In genomic region chr9:109775516-109775915, GRCh38 we compare ENCODE assay signal across 30 cellular contexts. TPM values are rescaled to one million over a fixed set of nuclear protein-coding genes. Genes with fewer than 3 reads are reported as not detected.
A peak's percentile ranks its signal among the peaks of the same experiment; 100 is the strongest.
DNase-seq lines count a peak whose midpoint lies in the region; ATAC-seq and TF ChIP-seq lines count a peak whose summit lies in the region.
"Had no signal": no experiment of that assay in that cellular context is flagged by ENCODE, and none has a peak within 500 bp of the region (broad histone marks: within the 10 kb centered on the region; RNA-seq: fewer than 3 reads in every experiment).

No MANE protein-coding gene starts in this region.

- DNase-seq in H4 (ENCODE audit: low spot score) (peak; percentile 40), amniotic epithelial cell (ENCODE audit: low read depth) (peak; percentile 42), fibroblast of lung (ENCODE audit: low read depth in 2 of 2) (peak; percentile 44 to 49), stromal cell of bone marrow (ENCODE audit: low read depth) (peak; percentile 60), ecto neural progenitor cell (ENCODE audit: low spot score) (no peak), left ventricle myocardium inferior (no peak)
- DNase-seq in effector CD4-positive, alpha-beta T cell: no peak
- DNase-seq: activated CD4-positive, alpha-beta T cell treated with anti-CD3 and anti-CD28 coated beads, Interleukin-2, amount 10 ng/mL, durations not matched to agents 24 days and 14 days; activated naive CD4-positive, alpha-beta T cell treated with anti-CD3 and anti-CD28 coated beads, Interleukin-2, amount 10 ng/mL, durations not matched to agents 7 days and 5 days; activated T-cell treated with anti-CD3 and anti-CD28 coated beads, Interleukin-2, amount 50 U/mL, for 48 hours; anterior cingulate cortex; CD8-positive, alpha-beta memory T cell; cerebellar nuclear complex; DMS153; effector CD8-positive, alpha-beta T cell; GDM1; head of caudate nucleus; naive thymus-derived CD4-positive, alpha-beta T cell; NCI-H187; occipital lobe; RPMI8226; small intestine; stimulated activated CD4-positive, alpha-beta T cell treated with anti-CD3 and anti-CD28 coated beads, Interleukin-1b, Interleukin-23, amount 100 ng/mL, for 48 hours; T-helper 2 cell; upper lobe of left lung had no signal

- ATAC-seq in HG03571 (IDR thresholded peaks at IDR 0.05; ENCODE audit: unreplicated experiment): no peak
- ATAC-seq: GM23338; naive thymus-derived CD4-positive, alpha-beta T cell had no signal

- H3K4me3 ChIP-seq in fibroblast of lung (replicated peaks in 1 of 4; ENCODE audit: control extremely low read depth in 1 of 4, insufficient read depth in 1 of 4, low read depth in 3 of 4, low read length in 4 of 4) (no peak overlapping the region), left ventricle myocardium inferior (no peak overlapping the region)
- H3K4me3 ChIP-seq: esophagus muscularis mucosa, GM23338, SK-N-MC, upper lobe of left lung had no signal

- H4K20me1 ChIP-seq in fibroblast of lung (ENCODE audit: control insufficient read depth, extremely low read depth, insufficient read depth, low read length): no peaks in the 10 kb centered on the region

- intact Hi-C loops in left ventricle myocardium inferior (cut with micrococcal nuclease): no loop called here

- no peak overlapping the region for H2AFZ ChIP-seq in fibroblast of lung (ENCODE audit: low read length)

- no peaks in the 10 kb centered on the region for H3K27me3 ChIP-seq in fibroblast of lung (ENCODE audit: control insufficient read depth, insufficient read depth, low read length)
- peaks cover 9% of the 10 kb centered on the region for H3K27me3 ChIP-seq in left ventricle myocardium inferior (ENCODE audit: low read depth)

- no peak overlapping the region for H3K4me2 ChIP-seq in fibroblast of lung (ENCODE audit: extremely low read depth, insufficient read depth, low read length)
- H3K4me2 ChIP-seq: GM23338, KMS-11 had no signal

- H3K9ac ChIP-seq in fibroblast of lung (ENCODE audit: insufficient read depth, low read length): no peak overlapping the region
- H3K9ac ChIP-seq: KMS-11 had no signal

- no peaks in the 10 kb centered on the region for H3K9me3 ChIP-seq in fibroblast of lung (ENCODE audit: control insufficient read depth, insufficient read depth, low read depth, low read length)
- H3K9me3 ChIP-seq in left ventricle myocardium inferior (replicated peaks): no peaks in the 10 kb centered on the region
- H3K9me3 ChIP-seq: esophagus muscularis mucosa, upper lobe of left lung had no signal

- no peak overlapping the region for H3K27ac ChIP-seq in fibroblast of lung (ENCODE audit: insufficient read depth, low read length)
- H3K27ac ChIP-seq in left ventricle myocardium inferior (replicated peaks): no peak overlapping the region
- H3K27ac ChIP-seq: esophagus muscularis mucosa, KMS-11, SK-N-MC, upper lobe of left lung had no signal

- H3K36me3 ChIP-seq in fibroblast of lung (ENCODE audit: control insufficient read depth, insufficient read depth, low read length) (no peaks in the 10 kb centered on the region), left ventricle myocardium inferior (no peaks in the 10 kb centered on the region)
- H3K36me3 ChIP-seq: esophagus muscularis mucosa, upper lobe of left lung had no signal

- TF ChIP-seq CTCF in fibroblast of lung (conservative IDR thresholded peaks at IDR 0.05 in 1 of 2, IDR thresholded peaks at IDR 0.05 in 1 of 2; ENCODE audit: low read depth in 1 of 2, low read length in 2 of 2): no peak
- TF ChIP-seq CTCF in left ventricle myocardium inferior (IDR thresholded peaks at IDR 0.05; ENCODE audit: borderline replicate concordance): no peak

- H3K4me1 ChIP-seq in fibroblast of lung (ENCODE audit: control insufficient read depth, extremely low read depth, insufficient read depth, low read length) (peaks cover 5% of the 10 kb centered on the region), left ventricle myocardium inferior (peaks cover 37% of the 10 kb centered on the region)

- H3K79me2 ChIP-seq in fibroblast of lung (ENCODE audit: control insufficient read depth, insufficient read depth, low read length): no peaks in the 10 kb centered on the region

RNA-seq across cellular contexts. Expression of gene PALM2AKAP2, which starts 4.5 kb away (rescaled TPM):
- total RNA-seq in H4 (2014; rRNA removed; shearing (Covaris generic)): 1.3 and 2.1 TPM in 2 replicates
- total RNA-seq in fibroblast of lung (6.9 and 9.9 TPM in 2 replicates), left ventricle myocardium inferior (90.2 TPM)
- polyA plus RNA-seq in fibroblast of lung: 3.7 and 7.7 TPM in 2 replicates
- polyA plus RNA-seq in fibroblast of lung (2012): 3.6 and 11.1 TPM in 2 replicates
- polyA minus RNA-seq in fibroblast of lung (ENCODE audit: low replicate concordance): 2.0 and 11.2 TPM in 2 replicates
- total RNA-seq: CD8-positive, alpha-beta memory T cell; naive thymus-derived CD4-positive, alpha-beta T cell had no signal
- polyA plus RNA-seq: naive thymus-derived CD4-positive, alpha-beta T cell had no signal

Comparison
In these comparisons a context has a peak if more than half of its experiments do, and no peak if none do; other contexts are left out.
1. DNase-seq: peak in H4 (single experiment), amniotic epithelial cell (single experiment), fibroblast of lung (2 of 2) and stromal cell of bone marrow (single experiment); none in ecto neural progenitor cell (single experiment), effector CD4-positive, alpha-beta T cell (single experiment) and left ventricle myocardium inferior (single experiment).